ENCODE assay signal across 1 cellular context in genomic region chr14:95440951-95441350, GRCh38.
TF ChIP-seq lines count a peak whose summit lies in the region.

No MANE protein-coding gene starts in this region.

TF ChIP-seq in IMR-90, 13 proteins besides CTCF, POLR2A, EP300 and RAD21 (continued from another document):
- TF ChIP-seq SMC3 (IDR thresholded peaks at IDR 0.05; ENCODE audit: low read depth, low read length) (no peak), RFX5 (IDR thresholded peaks at IDR 0.05; ENCODE audit: low read depth, low read length) (no peak), ELK1 (IDR thresholded peaks at IDR 0.05; ENCODE audit: borderline replicate concordance, low read depth, low read length) (no peak), CHD1 (IDR thresholded peaks at IDR 0.05; ENCODE audit: low read depth, low read length) (no peak), RCOR1 (IDR thresholded peaks at IDR 0.05; ENCODE audit: insufficient replicate concordance, low read length) (no peak), NFE2L2 (IDR thresholded peaks at IDR 0.05; ENCODE audit: low read depth, low read length) (no peak), USF2 (IDR thresholded peaks at IDR 0.05; ENCODE audit: low read depth, low read length) (no peak), MAZ (IDR thresholded peaks at IDR 0.05; ENCODE audit: borderline replicate concordance, low read depth, low read length) (no peak), MAFK (IDR thresholded peaks at IDR 0.05; ENCODE audit: low read depth, low read length) (no peak), BHLHE40 (IDR thresholded peaks at IDR 0.05; ENCODE audit: low read depth, low read length) (no peak), FOS (IDR thresholded peaks at IDR 0.05; ENCODE audit: low read depth, low read length) (no peak), CEBPB (IDR thresholded peaks at IDR 0.05; ENCODE audit: low read depth, low read length) (no peak)
